8 cellular contexts compared by ENCODE assay signal in the genomic region with DNA sequence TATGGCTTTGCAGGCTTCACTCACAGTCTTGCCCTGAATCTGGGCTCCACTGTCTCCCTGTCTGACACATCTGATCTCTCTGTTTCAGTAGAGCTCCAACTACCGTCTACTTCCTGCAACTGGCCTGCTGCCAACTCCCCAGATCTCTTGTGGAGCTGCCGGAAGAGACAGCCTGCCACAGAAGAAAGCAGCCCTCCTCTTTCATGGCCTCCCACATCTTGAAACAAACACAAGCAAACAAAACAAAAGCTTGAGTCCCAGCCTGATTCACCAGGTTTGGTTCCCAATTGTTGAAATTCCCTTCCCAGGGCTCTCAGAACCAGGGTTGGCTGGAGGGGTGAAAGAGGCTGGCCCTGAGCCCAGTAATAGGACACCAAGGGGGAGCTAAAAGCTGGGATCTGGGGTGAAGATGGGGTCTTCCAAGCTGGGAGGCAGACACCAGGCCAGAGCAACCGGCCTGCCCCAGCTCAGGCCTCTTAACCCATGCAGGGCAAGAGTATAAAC. TPM values are rescaled to one million over a fixed set of nuclear protein-coding genes. Genes with fewer than 3 reads are reported as not detected.
DNase-seq lines count a peak whose midpoint lies in the region; ATAC-seq and TF ChIP-seq lines count a peak whose summit lies in the region.

No MANE protein-coding gene starts in this region.

- H3K4me3 ChIP-seq in skeletal muscle cell (ENCODE audit: low read depth, low read length), result no peak overlapping the region

- no TSS peak for BruUV-seq in Calu3 (replicated peaks; lab: Mats Ljungman, UMichigan)

- H3K9me3 Mint-ChIP-seq in Calu3 (ENCODE audit: low read depth, unreplicated experiment), result no peaks in the 10 kb centered on the region

- H3K27me3 Mint-ChIP-seq in Calu3 (ENCODE audit: unreplicated experiment), result peaks cover 4% of the 10 kb centered on the region

- no peak for TF ChIP-seq CTCF in Calu3 (IDR thresholded peaks at IDR 0.05; ENCODE audit: unreplicated experiment)

- H3K4me3 Mint-ChIP-seq in Calu3 (ENCODE audit: low read depth, unreplicated experiment), result peak overlapping the region; percentile 10

- intact Hi-C loops in Calu3 (cut with micrococcal nuclease; ENCODE audit: unreplicated experiment), result no loop called here

- H3K27ac Mint-ChIP-seq in Calu3 (ENCODE audit: unreplicated experiment), result peak overlapping the region; percentile 48

- no peak for ATAC-seq in HG02678 (IDR thresholded peaks at IDR 0.05; ENCODE audit: unreplicated experiment)
- ATAC-seq in GM18519 (IDR thresholded peaks at IDR 0.05; ENCODE audit: low FRiP score, unreplicated experiment), result no peak

- H3K4me1 Mint-ChIP-seq in Calu3 (ENCODE audit: low read depth, unreplicated experiment), result peaks cover 14% of the 10 kb centered on the region

- peaks cover 6% of the 10 kb centered on the region for H3K36me3 Mint-ChIP-seq in Calu3 (ENCODE audit: insufficient read depth, unreplicated experiment)

- DNase-seq in Calu3 (peak; percentile 80), NCI-H1417 treated with DMSO at 0.1 percent for 48 hours (lab: John Stamatoyannopoulos, UW) (peak; percentile 38), T-helper 22 cell (ENCODE audit: low read depth) (peak; percentile 52), anterior cingulate cortex (lab: John Stamatoyannopoulos, UW) (peak in 53 of 58 donors; percentile 15 to 84 (median 56)), hepatic stellate cell (ENCODE audit: low spot score) (peak; percentile 73), skeletal muscle cell (ENCODE audit: low read depth) (peak; percentile 64)

- CTCF ChIA-PET in Calu3 (lab: Charles Lee), result interaction anchor here (0.6 to 1.0 kb wide), 3 partner anchors 34 to 179 kb away, joined by 3 to 4 read pairs (median 3); no protein-coding TSS in a partner anchor

RNA-seq across cellular contexts. Expression of a gene that starts 55.3 kb away (rescaled TPM):
- total RNA-seq in Calu3 (2022), result 21.5 and 26.0 TPM in 2 replicates
